In the genomic region with DNA sequence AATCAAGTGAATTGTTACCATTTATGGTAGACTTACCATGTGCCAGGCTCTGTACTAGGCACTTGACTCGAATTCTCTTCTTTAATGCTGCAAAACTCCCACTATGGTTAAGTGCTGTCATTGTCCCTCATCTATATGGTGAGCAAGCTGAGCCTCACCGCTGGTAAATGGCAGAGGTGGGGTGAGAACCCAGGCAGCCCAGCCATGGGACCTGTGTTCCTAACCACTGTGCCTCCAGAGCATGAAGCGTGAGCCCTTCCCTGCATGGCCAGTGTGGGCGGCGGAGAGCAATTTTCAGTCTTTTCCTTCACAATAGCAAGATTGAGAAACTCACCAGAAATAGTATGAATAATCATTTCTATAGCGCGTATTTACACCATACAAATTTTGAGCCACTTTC, we compare ENCODE assay signal across 1 cellular context.
TF ChIP-seq lines count a peak whose summit lies in the region.

No MANE protein-coding gene starts in this region.

TF ChIP-seq in HepG2, 621 proteins besides CTCF, POLR2A, EP300 and RAD21:
- TF ChIP-seq ZMYM3 (CRISPR knock-in tag; IDR thresholded peaks at IDR 0.05) (peak; percentile 51; the same call in 1 of the 2 replicates), FOXA1 (IDR thresholded peaks at IDR 0.05) (no peak), FOXA1 (CRISPR knock-in tag; IDR thresholded peaks at IDR 0.05) (no peak), BCL6 (CRISPR knock-in tag; IDR thresholded peaks at IDR 0.05) (no peak), HNRNPL (IDR thresholded peaks at IDR 0.05; ENCODE audit: low read depth, low read length) (no peak), ZNF768 (CRISPR knock-in tag; IDR thresholded peaks at IDR 0.05) (peak; percentile 27; the same call in 1 of the 2 replicates), RBM22 (optimal IDR thresholded peaks at IDR 0.05; ENCODE audit: low read length) (peak; percentile 71), ZC3H4 (CRISPR knock-in tag; IDR thresholded peaks at IDR 0.05; ENCODE audit: borderline replicate concordance) (0 out of 2 replicates have a peak, but pooled peaks have one; percentile 49), PRMT3 (CRISPR knock-in tag; IDR thresholded peaks at IDR 0.05; ENCODE audit: borderline replicate concordance, low read depth) (no peak), NCOA1 (CRISPR knock-in tag; IDR thresholded peaks at IDR 0.05) (no peak), ZNF274 (CRISPR knock-in tag; IDR thresholded peaks at IDR 0.05) (0 out of 2 replicates have a peak, but pooled peaks have one; percentile 28), HOXA3 (CRISPR knock-in tag; IDR thresholded peaks at IDR 0.05) (no peak), ZNF547 (CRISPR knock-in tag; IDR thresholded peaks at IDR 0.05) (no peak)
- TF ChIP-seq, protein P1, sequence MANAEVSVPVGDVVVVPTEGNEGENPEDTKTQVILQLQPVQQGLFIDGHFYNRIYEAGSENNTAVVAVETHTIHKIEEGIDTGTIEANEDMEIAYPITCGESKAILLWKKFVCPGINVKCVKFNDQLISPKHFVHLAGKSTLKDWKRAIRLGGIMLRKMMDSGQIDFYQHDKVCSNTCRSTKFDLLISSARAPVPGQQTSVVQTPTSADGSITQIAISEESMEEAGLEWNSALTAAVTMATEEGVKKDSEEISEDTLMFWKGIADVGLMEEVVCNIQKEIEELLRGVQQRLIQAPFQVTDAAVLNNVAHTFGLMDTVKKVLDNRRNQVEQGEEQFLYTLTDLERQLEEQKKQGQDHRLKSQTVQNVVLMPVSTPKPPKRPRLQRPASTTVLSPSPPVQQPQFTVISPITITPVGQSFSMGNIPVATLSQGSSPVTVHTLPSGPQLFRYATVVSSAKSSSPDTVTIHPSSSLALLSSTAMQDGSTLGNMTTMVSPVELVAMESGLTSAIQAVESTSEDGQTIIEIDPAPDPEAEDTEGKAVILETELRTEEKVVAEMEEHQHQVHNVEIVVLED (CRISPR knock-in tag; IDR thresholded peaks at IDR 0.05; ENCODE audit: borderline replicate concordance): no peak
- TF ChIP-seq, protein P2, sequence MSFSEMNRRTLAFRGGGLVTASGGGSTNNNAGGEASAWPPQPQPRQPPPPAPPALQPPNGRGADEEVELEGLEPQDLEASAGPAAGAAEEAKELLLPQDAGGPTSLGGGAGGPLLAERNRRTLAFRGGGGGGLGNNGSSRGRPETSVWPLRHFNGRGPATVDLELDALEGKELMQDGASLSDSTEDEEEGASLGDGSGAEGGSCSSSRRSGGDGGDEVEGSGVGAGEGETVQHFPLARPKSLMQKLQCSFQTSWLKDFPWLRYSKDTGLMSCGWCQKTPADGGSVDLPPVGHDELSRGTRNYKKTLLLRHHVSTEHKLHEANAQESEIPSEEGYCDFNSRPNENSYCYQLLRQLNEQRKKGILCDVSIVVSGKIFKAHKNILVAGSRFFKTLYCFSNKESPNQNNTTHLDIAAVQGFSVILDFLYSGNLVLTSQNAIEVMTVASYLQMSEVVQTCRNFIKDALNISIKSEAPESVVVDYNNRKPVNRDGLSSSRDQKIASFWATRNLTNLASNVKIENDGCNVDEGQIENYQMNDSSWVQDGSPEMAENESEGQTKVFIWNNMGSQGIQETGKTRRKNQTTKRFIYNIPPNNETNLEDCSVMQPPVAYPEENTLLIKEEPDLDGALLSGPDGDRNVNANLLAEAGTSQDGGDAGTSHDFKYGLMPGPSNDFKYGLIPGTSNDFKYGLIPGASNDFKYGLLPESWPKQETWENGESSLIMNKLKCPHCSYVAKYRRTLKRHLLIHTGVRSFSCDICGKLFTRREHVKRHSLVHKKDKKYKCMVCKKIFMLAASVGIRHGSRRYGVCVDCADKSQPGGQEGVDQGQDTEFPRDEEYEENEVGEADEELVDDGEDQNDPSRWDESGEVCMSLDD (CRISPR knock-in tag; IDR thresholded peaks at IDR 0.05; ENCODE audit: borderline replicate concordance): no peak
